ENCODE assay signal across 20 cellular contexts in genomic region chr1:54566438-54567141, GRCh38. TPM values are rescaled to one million over a fixed set of nuclear protein-coding genes. Genes with fewer than 3 reads are reported as not detected.
DNase-seq lines count a peak whose midpoint lies in the region; ATAC-seq and TF ChIP-seq lines count a peak whose summit lies in the region.
"Had no signal": no experiment of that assay in that cellular context is flagged by ENCODE, and none has a peak within 500 bp of the region (broad histone marks: within the 10 kb centered on the region; RNA-seq: fewer than 3 reads in every experiment).

No MANE protein-coding gene starts in this region.

- H3K4me2 ChIP-seq in PC-3 (ENCODE audit: low read length) = peak overlapping the region; percentile 57; the same call in 1 of the 2 replicates
- no peak overlapping the region for H3K4me2 ChIP-seq in smooth muscle cell

- 86% methylated on average over 5 of the region's 5 CpGs for WGBS in smooth muscle cell (ENCODE audit: low lambda C conversion rate)

- no peaks in the 10 kb centered on the region for H3K36me3 ChIP-seq in PC-3 (ENCODE audit: low read depth, low read length)
- no peaks in the 10 kb centered on the region for H3K36me3 ChIP-seq in smooth muscle cell (ENCODE audit: low read depth)
- no peaks in the 10 kb centered on the region for H3K36me3 ChIP-seq in HAP-1 (replicated peaks)
- H3K36me3 ChIP-seq: BLaER1 treated with 17β-estradiol and CSF1 and Interleukin-3, amounts not matched to agents 10 nM and 100 nM had no signal

- CTCF ChIA-PET in activated CD8-positive, alpha-beta T cell treated with anti-CD3 and anti-CD28 coated beads for 36 hours (lab: Charles Lee) = no interaction called here
- CTCF ChIA-PET in activated CD8-positive, alpha-beta T cell treated with anti-CD3 and anti-CD28 coated beads, Interleukin-2, amount 10 ng/mL, durations not matched to agents 7 days and 5 days (lab: Charles Lee) = no interaction called here
- CTCF ChIA-PET in PC-3 (lab: Charles Lee) = no interaction called here

- intact Hi-C loops in activated CD8-positive, alpha-beta T cell treated with anti-CD3 and anti-CD28 coated beads for 36 hours (cut with micrococcal nuclease) = no loop called here
- intact Hi-C loops in PC-3 (cut with micrococcal nuclease) = no loop called here

- H3K9me3 ChIP-seq in PC-3 (ENCODE audit: low read length) = no peaks in the 10 kb centered on the region
- no peaks in the 10 kb centered on the region for H3K9me3 ChIP-seq in smooth muscle cell (replicated peaks; ENCODE audit: low read depth)
- no peaks in the 10 kb centered on the region for H3K9me3 ChIP-seq in HAP-1

- no peaks in the 10 kb centered on the region for H3K4me1 Mint-ChIP-seq in activated CD8-positive, alpha-beta T cell treated with anti-CD3 and anti-CD28 coated beads for 36 hours (ENCODE audit: low read depth)
- H3K4me1 Mint-ChIP-seq in activated CD8-positive, alpha-beta T cell treated with anti-CD3 and anti-CD28 coated beads, Interleukin-2, amount 10 ng/mL, durations not matched to agents 7 days and 5 days (ENCODE audit: low read depth) = peaks cover 2% of the 10 kb centered on the region

- H3K4me3 Mint-ChIP-seq in activated CD8-positive, alpha-beta T cell treated with anti-CD3 and anti-CD28 coated beads for 36 hours = no peak overlapping the region
- no peak overlapping the region for H3K4me3 Mint-ChIP-seq in activated CD8-positive, alpha-beta T cell treated with anti-CD3 and anti-CD28 coated beads, Interleukin-2, amount 10 ng/mL, durations not matched to agents 7 days and 5 days
- H3K4me3 Mint-ChIP-seq: IgD-negative memory B cell had no signal

- H3K4me1 ChIP-seq in PC-3 (ENCODE audit: insufficient read depth, low read length) = peaks cover 39% of the 10 kb centered on the region
- peaks cover 6% of the 10 kb centered on the region for H3K4me1 ChIP-seq in smooth muscle cell (ENCODE audit: low read depth)
- H3K4me1 ChIP-seq in HAP-1 = no peaks in the 10 kb centered on the region

- H3K27me3 ChIP-seq in PC-3 (ENCODE audit: low read length) (no peaks in the 10 kb centered on the region), smooth muscle cell (ENCODE audit: low read depth) (no peaks in the 10 kb centered on the region), HAP-1 (ENCODE audit: low read depth) (no peaks in the 10 kb centered on the region)
- H3K27me3 ChIP-seq: BLaER1 treated with 17β-estradiol and CSF1 and Interleukin-3, amounts not matched to agents 10 nM and 100 nM had no signal

- H2AFZ ChIP-seq in PC-3 (ENCODE audit: low read length) = no peak overlapping the region
- no peak overlapping the region for H2AFZ ChIP-seq in smooth muscle cell (ENCODE audit: low read depth)

- H3K79me2 ChIP-seq in PC-3 (ENCODE audit: low read length) (no peaks in the 10 kb centered on the region), smooth muscle cell (ENCODE audit: low read depth) (no peaks in the 10 kb centered on the region)

- TF ChIP-seq CTCF in activated CD8-positive, alpha-beta T cell treated with anti-CD3 and anti-CD28 coated beads for 36 hours (IDR thresholded peaks at IDR 0.05) = no peak
- TF ChIP-seq CTCF in PC-3 (conservative IDR thresholded peaks at IDR 0.05; ENCODE audit: low read depth, low read length) (no peak), smooth muscle cell (IDR thresholded peaks at IDR 0.05; ENCODE audit: borderline replicate concordance, insufficient read depth, poor library complexity, severe bottlenecking) (no peak)

- H4K20me1 ChIP-seq in PC-3 (ENCODE audit: low read length) = no peaks in the 10 kb centered on the region
- no peaks in the 10 kb centered on the region for H4K20me1 ChIP-seq in smooth muscle cell (ENCODE audit: low read depth)

- H3K4me3 ChIP-seq in PC-3 (ENCODE audit: low read length) (no peak overlapping the region), smooth muscle cell (no peak overlapping the region), HAP-1 (no peak overlapping the region)

- POLR2A ChIA-PET in activated CD8-positive, alpha-beta T cell treated with anti-CD3 and anti-CD28 coated beads for 36 hours (lab: Charles Lee) = interaction anchor here (1.4 kb wide), 1 partner anchor 19 kb away, joined by 3 read pairs; no protein-coding TSS in a partner anchor
- POLR2A ChIA-PET in activated CD8-positive, alpha-beta T cell treated with anti-CD3 and anti-CD28 coated beads, Interleukin-2, amount 10 ng/mL, durations not matched to agents 7 days and 5 days (lab: Charles Lee) = no interaction called here
- POLR2A ChIA-PET in PC-3 (lab: Charles Lee; ENCODE audit: unreplicated experiment) = no interaction called here

- no peak overlapping the region for H3K27ac Mint-ChIP-seq in activated CD8-positive, alpha-beta T cell treated with anti-CD3 and anti-CD28 coated beads for 36 hours
- H3K27ac Mint-ChIP-seq in activated CD8-positive, alpha-beta T cell treated with anti-CD3 and anti-CD28 coated beads, Interleukin-2, amount 10 ng/mL, durations not matched to agents 7 days and 5 days = no peak overlapping the region
- H3K27ac Mint-ChIP-seq: IgD-negative memory B cell had no signal

- H3K9me2 ChIP-seq in PC-3 (replicated peaks; ENCODE audit: low read length) = no peaks in the 10 kb centered on the region

- peak overlapping the region; percentile 37; the same call in 1 of the 2 replicates for H3K27ac ChIP-seq in PC-3 (ENCODE audit: low read length)
- H3K27ac ChIP-seq in smooth muscle cell (ENCODE audit: low read depth) = peak overlapping the region; percentile 28

- H3K9ac ChIP-seq in PC-3 (ENCODE audit: low read length) (no peak overlapping the region), smooth muscle cell (ENCODE audit: low read depth) (no peak overlapping the region)

- ATAC-seq in activated CD8-positive, alpha-beta T cell treated with anti-CD3 and anti-CD28 coated beads for 36 hours = peak; percentile 69
- no peak for ATAC-seq in activated CD8-positive, alpha-beta T cell treated with anti-CD3 and anti-CD28 coated beads, Interleukin-2, amount 10 ng/mL, durations not matched to agents 7 days and 5 days
- 0 out of 2 replicates have a peak, but pooled peaks have one; percentile 26 for ATAC-seq in PC-3
- ATAC-seq: Panc1 had no signal

- no peak for DNase-seq in activated CD8-positive, alpha-beta T cell treated with anti-CD3 and anti-CD28 coated beads for 36 hours
- no peak for DNase-seq in activated CD8-positive, alpha-beta T cell treated with anti-CD3 and anti-CD28 coated beads, Interleukin-2, amount 10 ng/mL, durations not matched to agents 7 days and 5 days
- DNase-seq in PC-3 = peak; percentile 71
- DNase-seq in islet precursor cell = peak; percentile 52
- no peak for DNase-seq in smooth muscle cell (lab: John Stamatoyannopoulos, UW; ENCODE audit: unreplicated experiment)
- no peak for DNase-seq in stimulated activated CD4-positive, alpha-beta T cell treated with anti-CD3 and anti-CD28 coated beads, Interleukin-4, amount 100 ng/mL, for 24 hours
- no peak for DNase-seq in HAP-1 (ENCODE audit: low spot score in 2 of 2)
- no peak for DNase-seq in NCI-H2196 treated with DMSO at 0.1 percent for 48 hours (lab: John Stamatoyannopoulos, UW; ENCODE audit: unreplicated experiment)
- DNase-seq: DMS153, EL, HCEC 1CT, NCI-H1048, NCI-H2107, NCI-H69, SHP77 treated with DMSO at 0.1 percent for 48 hours had no signal

- no peaks in the 10 kb centered on the region for H3K9me3 Mint-ChIP-seq in activated CD8-positive, alpha-beta T cell treated with anti-CD3 and anti-CD28 coated beads for 36 hours
- no peaks in the 10 kb centered on the region for H3K9me3 Mint-ChIP-seq in activated CD8-positive, alpha-beta T cell treated with anti-CD3 and anti-CD28 coated beads, Interleukin-2, amount 10 ng/mL, durations not matched to agents 7 days and 5 days (ENCODE audit: insufficient read depth)

- H3K27me3 Mint-ChIP-seq in activated CD8-positive, alpha-beta T cell treated with anti-CD3 and anti-CD28 coated beads for 36 hours = no peaks in the 10 kb centered on the region
- peaks cover 3% of the 10 kb centered on the region for H3K27me3 Mint-ChIP-seq in activated CD8-positive, alpha-beta T cell treated with anti-CD3 and anti-CD28 coated beads, Interleukin-2, amount 10 ng/mL, durations not matched to agents 7 days and 5 days (ENCODE audit: low read depth)

- no peaks in the 10 kb centered on the region for H3K36me3 Mint-ChIP-seq in activated CD8-positive, alpha-beta T cell treated with anti-CD3 and anti-CD28 coated beads for 36 hours (ENCODE audit: low read depth)
- no peaks in the 10 kb centered on the region for H3K36me3 Mint-ChIP-seq in activated CD8-positive, alpha-beta T cell treated with anti-CD3 and anti-CD28 coated beads, Interleukin-2, amount 10 ng/mL, durations not matched to agents 7 days and 5 days (ENCODE audit: low read depth)

- no TSS peak for BruUV-seq in PC-3 (replicated peaks; lab: Mats Ljungman, UMichigan)

- in situ Hi-C loops in HAP-1 (cut with MboI; ENCODE audit: low sequenced_read_pairs) = no loop called here

- H3F3A ChIP-seq in PC-3 (ENCODE audit: low read length, unreplicated experiment) (no peaks in the 10 kb centered on the region), smooth muscle cell (ENCODE audit: low read depth) (peaks cover 15% of the 10 kb centered on the region)

RNA-seq across cellular contexts. Expression of gene ACOT11, which starts 18.6 kb away (rescaled TPM):
- total RNA-seq in activated CD8-positive, alpha-beta T cell treated with anti-CD3 and anti-CD28 coated beads for 36 hours = 1 to 10 TPM; 1.1 to 1.2 TPM
- total RNA-seq in activated CD8-positive, alpha-beta T cell treated with anti-CD3 and anti-CD28 coated beads, Interleukin-2, amount 10 ng/mL, durations not matched to agents 7 days and 5 days = 1 to 10 TPM; 1.3 to 1.6 TPM
- total RNA-seq in PC-3 (2014; rRNA removed) (4.1 and 5.0 TPM in 2 replicates), smooth muscle cell (4.8 TPM in 2 replicates)
- 1.6 and 8.8 TPM in 2 replicates for polyA plus RNA-seq in smooth muscle cell

RNA-seq across cellular contexts. Expression of gene FAM151A, which starts 56.7 kb away (rescaled TPM):
- total RNA-seq in activated CD8-positive, alpha-beta T cell treated with anti-CD3 and anti-CD28 coated beads for 36 hours = not detected
- total RNA-seq in activated CD8-positive, alpha-beta T cell treated with anti-CD3 and anti-CD28 coated beads, Interleukin-2, amount 10 ng/mL, durations not matched to agents 7 days and 5 days = not detected
- not detected in 2 replicates for total RNA-seq in PC-3 (2014; rRNA removed)
- total RNA-seq in smooth muscle cell = not detected in 2 replicates
- polyA plus RNA-seq in smooth muscle cell = not detected in 2 replicates
- total RNA-seq: A172, HT1080 had no signal
- polyA plus RNA-seq: IgD-negative memory B cell had no signal

Comparison
In these comparisons a context has a peak if more than half of its experiments do, and no peak if none do; other contexts are left out.
1. DNase-seq: peak in PC-3 (single experiment) and islet precursor cell (single experiment); none in activated CD8-positive, alpha-beta T cell treated with anti-CD3 and anti-CD28 coated beads for 36 hours (single experiment), activated CD8-positive, alpha-beta T cell treated with anti-CD3 and anti-CD28 coated beads, Interleukin-2, amount 10 ng/mL, durations not matched to agents 7 days and 5 days (single experiment), smooth muscle cell (single experiment), stimulated activated CD4-positive, alpha-beta T cell treated with anti-CD3 and anti-CD28 coated beads, Interleukin-4, amount 100 ng/mL, for 24 hours (single experiment), HAP-1 (0 of 2) and NCI-H2196 treated with DMSO at 0.1 percent for 48 hours (single experiment).